9 cellular contexts compared by ENCODE assay signal in genomic region chr17:7850970-7851437, GRCh38. TPM values are rescaled to one million over a fixed set of nuclear protein-coding genes. Genes with fewer than 3 reads are reported as not detected.
DNase-seq lines count a peak whose midpoint lies in the region; ATAC-seq and TF ChIP-seq lines count a peak whose summit lies in the region.
"Had no signal": no experiment of that assay in that cellular context is flagged by ENCODE, and none has a peak within 500 bp of the region (broad histone marks: within the 10 kb centered on the region; RNA-seq: fewer than 3 reads in every experiment).

No MANE protein-coding gene starts in this region.

- H3K36me3 ChIP-seq in CD4-positive, CD25-positive, alpha-beta regulatory T cell (ENCODE audit: control insufficient read depth, insufficient read depth, low read length) = peaks cover 22% of the 10 kb centered on the region

- H3K4ac ChIP-seq in H9 (ENCODE audit: low read depth, low read length) = no peak overlapping the region

- no peak for ATAC-seq in CD4-positive, CD25-positive, alpha-beta regulatory T cell (ENCODE audit: low read depth in 2 of 2)
- peak; percentile 8 for ATAC-seq in activated T-helper 17 cell treated with anti-CD3 and anti-CD28 coated beads, Interleukin-2, amount 50 U/mL, for 72 hours (replicated peaks)
- ATAC-seq in memory B cell (ENCODE audit: low read depth) = peak; percentile 5
- no peak for ATAC-seq in HG03439 (IDR thresholded peaks at IDR 0.05; ENCODE audit: unreplicated experiment)
- no peak for ATAC-seq in GM21360 (IDR thresholded peaks at IDR 0.05; ENCODE audit: unreplicated experiment)
- no peak for ATAC-seq in HG02981 (IDR thresholded peaks at IDR 0.05; ENCODE audit: unreplicated experiment)

- no peak overlapping the region for H2BK20ac ChIP-seq in H9 (ENCODE audit: low read depth, low read length, poor library complexity, severe bottlenecking)

- no peaks in the 10 kb centered on the region for H3K27me3 Mint-ChIP-seq in CD4-positive, CD25-positive, alpha-beta regulatory T cell
- H3K27me3 Mint-ChIP-seq in H9 (ENCODE audit: low read depth) (peaks cover 18% of the 10 kb centered on the region), memory B cell (no peaks in the 10 kb centered on the region)
- no peaks in the 10 kb centered on the region for H3K27me3 Mint-ChIP-seq in activated T-helper 17 cell treated with anti-CD3 and anti-CD28 coated beads, Interleukin-2, amount 50 U/mL, for 72 hours

- TF ChIP-seq CTCF in H9 (conservative IDR thresholded peaks at IDR 0.05) = no peak

- peaks cover 0 to 27% (median 10%) of the 10 kb centered on the region in 4 donors for H3K4me1 Mint-ChIP-seq in CD4-positive, CD25-positive, alpha-beta regulatory T cell
- H3K4me1 Mint-ChIP-seq in H9 (peaks cover 16 to 31% of the 10 kb centered on the region in 2 experiments), memory B cell (peaks cover 22% of the 10 kb centered on the region)
- peaks cover 14% of the 10 kb centered on the region for H3K4me1 Mint-ChIP-seq in activated T-helper 17 cell treated with anti-CD3 and anti-CD28 coated beads, Interleukin-2, amount 50 U/mL, for 72 hours

- H2AK5ac ChIP-seq in H9 (ENCODE audit: insufficient read length, low read length) = no peak overlapping the region

- no peaks in the 10 kb centered on the region for H3K79me2 ChIP-seq in H9 (ENCODE audit: insufficient read depth, low read length)

- peak overlapping the region; percentile 78 for H3K27ac ChIP-seq in CD4-positive, CD25-positive, alpha-beta regulatory T cell (ENCODE audit: insufficient read depth, low read length, poor library complexity, severe bottlenecking)
- H3K27ac ChIP-seq in H9 (ENCODE audit: insufficient read length, low read depth, low read length) (no peak overlapping the region), caudate nucleus (ENCODE audit: low read depth, low read length) (no peak overlapping the region)

- peak overlapping the region; percentile 61 to 85 (median 78) for H3K4me3 Mint-ChIP-seq in CD4-positive, CD25-positive, alpha-beta regulatory T cell
- peak overlapping the region; percentile 72 to 84 for H3K4me3 Mint-ChIP-seq in H9
- H3K4me3 Mint-ChIP-seq in activated T-helper 17 cell treated with anti-CD3 and anti-CD28 coated beads, Interleukin-2, amount 50 U/mL, for 72 hours = peak overlapping the region; percentile 66
- peak overlapping the region; percentile 83 for H3K4me3 Mint-ChIP-seq in memory B cell

- no peak overlapping the region for H3T11ph ChIP-seq in H9 (ENCODE audit: low read length)

- no peak overlapping the region for H2BK5ac ChIP-seq in H9 (ENCODE audit: insufficient read length, low read length)

- no peak overlapping the region for H3K56ac ChIP-seq in H9 (ENCODE audit: insufficient read length, low read depth, low read length)

- no peak overlapping the region for H3K23ac ChIP-seq in H9 (ENCODE audit: insufficient read length, low read depth, low read length)

- no peaks in the 10 kb centered on the region for H4K20me1 ChIP-seq in H9 (ENCODE audit: control insufficient read depth, insufficient read depth, insufficient read length)

- no peak overlapping the region for H2BK12ac ChIP-seq in H9 (ENCODE audit: insufficient read length, low read depth, low read length)

- H2BK15ac ChIP-seq in H9 (ENCODE audit: low read depth, low read length) = no peak overlapping the region

- H3K79me1 ChIP-seq in H9 (ENCODE audit: insufficient read depth, low read depth, low read length, poor library complexity, severe bottlenecking) = no peaks in the 10 kb centered on the region

- no peak overlapping the region for H3K18ac ChIP-seq in H9 (ENCODE audit: insufficient read length, low read depth, low read length)

- H3K23me2 ChIP-seq in H9 (ENCODE audit: insufficient read length, low read depth, low read length, poor library complexity, severe bottlenecking) = peaks cover 18% of the 10 kb centered on the region

- no peaks in the 10 kb centered on the region for H3K27me3 ChIP-seq in CD4-positive, CD25-positive, alpha-beta regulatory T cell (ENCODE audit: control insufficient read depth, insufficient read depth, low read length)
- H3K27me3 ChIP-seq in H9 (ENCODE audit: insufficient read depth, low read length) = peaks cover 28% of the 10 kb centered on the region; the same call in 1 of the 2 replicates

- no peak overlapping the region for H4K5ac ChIP-seq in H9 (ENCODE audit: insufficient read length, low read depth, low read length)

- peak overlapping the region; percentile 74 for H3K4me2 ChIP-seq in H9 (ENCODE audit: insufficient read depth, insufficient read length, low read length)

- H2BK120ac ChIP-seq in H9 (ENCODE audit: low read depth, low read length, poor library complexity, severe bottlenecking) = no peak overlapping the region

- H2AFZ ChIP-seq in H9 (ENCODE audit: low read length) = no peak overlapping the region

- H3K9me3 Mint-ChIP-seq in CD4-positive, CD25-positive, alpha-beta regulatory T cell = no peaks in the 10 kb centered on the region
- 0 out of 5 replicates have a peak, but pooled peaks cover 0 to 3% of the 10 kb centered on the region in 2 experiments for H3K9me3 Mint-ChIP-seq in H9
- no peaks in the 10 kb centered on the region for H3K9me3 Mint-ChIP-seq in activated T-helper 17 cell treated with anti-CD3 and anti-CD28 coated beads, Interleukin-2, amount 50 U/mL, for 72 hours
- no peaks in the 10 kb centered on the region for H3K9me3 Mint-ChIP-seq in memory B cell

- H3K4me1 ChIP-seq in CD4-positive, CD25-positive, alpha-beta regulatory T cell (ENCODE audit: control insufficient read depth, insufficient read depth, low read length, poor library complexity, severe bottlenecking) = peaks cover 22% of the 10 kb centered on the region
- no peaks in the 10 kb centered on the region; the same call in 1 of the 2 replicates for H3K4me1 ChIP-seq in H9 (ENCODE audit: insufficient read depth, low read length)

- no peak overlapping the region for H4K8ac ChIP-seq in H9 (replicated peaks; ENCODE audit: insufficient read length, low read depth, low read length)

- no peak overlapping the region for H3K4me3 ChIP-seq in CD4-positive, CD25-positive, alpha-beta regulatory T cell (ENCODE audit: low read depth, low read length)

- DNase-seq in CD4-positive, CD25-positive, alpha-beta regulatory T cell = no peak
- no peak for DNase-seq in H9
- peak in 1 of 2 donors; percentile 34 for DNase-seq in memory B cell (ENCODE audit: low spot score in 2 of 2)
- DNase-seq in caudate nucleus (lab: John Stamatoyannopoulos, UW) = no peak
- DNase-seq: DMS79 had no signal

- no peak overlapping the region for H4K91ac ChIP-seq in H9 (ENCODE audit: insufficient read length, low read depth, low read length)

- no peaks in the 10 kb centered on the region for H3K9me3 ChIP-seq in CD4-positive, CD25-positive, alpha-beta regulatory T cell (ENCODE audit: control insufficient read depth in 2 of 2, low read length in 2 of 2)
- no peaks in the 10 kb centered on the region for H3K9me3 ChIP-seq in H9 (ENCODE audit: control insufficient read depth, low read depth, low read length)

- no peaks in the 10 kb centered on the region for H3K36me3 Mint-ChIP-seq in CD4-positive, CD25-positive, alpha-beta regulatory T cell
- H3K36me3 Mint-ChIP-seq in H9 (ENCODE audit: insufficient read depth in 1 of 3, low read depth in 3 of 3) (peaks cover 2 to 47% (median 38%) of the 10 kb centered on the region in 3 experiments; a peak in 6 of 7 replicates), memory B cell (peaks cover 11% of the 10 kb centered on the region)
- peaks cover 69% of the 10 kb centered on the region for H3K36me3 Mint-ChIP-seq in activated T-helper 17 cell treated with anti-CD3 and anti-CD28 coated beads, Interleukin-2, amount 50 U/mL, for 72 hours (ENCODE audit: low read depth)

- WGBS in H9 (ENCODE audit: extremely low coverage, insufficient read length, low lambda C conversion rate) = no CpG with 5 or more reads among the region's 13 CpGs

- H3K27ac Mint-ChIP-seq in CD4-positive, CD25-positive, alpha-beta regulatory T cell = peak overlapping the region; percentile 74 to 90 (median 79)
- H3K27ac Mint-ChIP-seq in H9 (peak overlapping the region in 1 of 3 experiments; percentile 68; a peak in 3 of 7 replicates), memory B cell (peak overlapping the region; percentile 89)
- peak overlapping the region; percentile 71 for H3K27ac Mint-ChIP-seq in activated T-helper 17 cell treated with anti-CD3 and anti-CD28 coated beads, Interleukin-2, amount 50 U/mL, for 72 hours

- H3K14ac ChIP-seq in H9 (ENCODE audit: insufficient read depth, low read length) = no peak overlapping the region

- H3K9ac ChIP-seq in H9 (ENCODE audit: extremely low read depth, insufficient read length, low read length) = no peak overlapping the region

RNA-seq across cellular contexts. Expression of gene TMEM88, which starts 3.9 kb away (rescaled TPM):
- 31.5 TPM for total RNA-seq in CD4-positive, CD25-positive, alpha-beta regulatory T cell
- not detected for polyA plus RNA-seq in CD4-positive, CD25-positive, alpha-beta regulatory T cell
- total RNA-seq in H9 (2021) = 8.9 and 11.3 TPM in 2 replicates
- total RNA-seq in activated T-helper 17 cell treated with anti-CD3 and anti-CD28 coated beads, Interleukin-2, amount 50 U/mL, for 72 hours = 1 to 10 TPM; 1.6 to 3.2 TPM

RNA-seq across cellular contexts. Expression of gene NAA38, which starts 6.4 kb away (rescaled TPM):
- 23.6 TPM for total RNA-seq in CD4-positive, CD25-positive, alpha-beta regulatory T cell
- 100 to 1,000 TPM; 128 to 192 (median 141) TPM for polyA plus RNA-seq in CD4-positive, CD25-positive, alpha-beta regulatory T cell
- total RNA-seq in H9 (2021) = 40.0 and 50.2 TPM in 2 replicates
- total RNA-seq in activated T-helper 17 cell treated with anti-CD3 and anti-CD28 coated beads, Interleukin-2, amount 50 U/mL, for 72 hours = 100 to 1,000 TPM in 1 of 2 donors, 10 to 100 TPM in 1; 61.3 to 111 TPM

RNA-seq across cellular contexts. Expression of gene CYB5D1, which starts 6.8 kb away (rescaled TPM):
- total RNA-seq in CD4-positive, CD25-positive, alpha-beta regulatory T cell = 11.8 TPM
- 1 to 10 TPM; 3.1 to 5.4 (median 4.2) TPM for polyA plus RNA-seq in CD4-positive, CD25-positive, alpha-beta regulatory T cell
- 17.1 and 18.0 TPM in 2 replicates for total RNA-seq in H9 (2021)
- 10 to 100 TPM; 14.8 to 19.4 TPM for total RNA-seq in activated T-helper 17 cell treated with anti-CD3 and anti-CD28 coated beads, Interleukin-2, amount 50 U/mL, for 72 hours

RNA-seq across cellular contexts. Expression of gene KDM6B, which starts 17.0 kb away (rescaled TPM):
- total RNA-seq in CD4-positive, CD25-positive, alpha-beta regulatory T cell = 255 TPM
- under 1 TPM; 0.30 to 0.74 (median 0.42) TPM for polyA plus RNA-seq in CD4-positive, CD25-positive, alpha-beta regulatory T cell
- total RNA-seq in H9 (2021) = 26.7 and 28.9 TPM in 2 replicates
- total RNA-seq in activated T-helper 17 cell treated with anti-CD3 and anti-CD28 coated beads, Interleukin-2, amount 50 U/mL, for 72 hours = 10 to 100 TPM; 33.7 to 93.3 TPM

RNA-seq across cellular contexts. Expression of gene CHD3, which starts 37.6 kb away (rescaled TPM):
- 273 TPM for total RNA-seq in CD4-positive, CD25-positive, alpha-beta regulatory T cell
- 1 to 10 TPM; 5.0 to 9.0 (median 7.2) TPM for polyA plus RNA-seq in CD4-positive, CD25-positive, alpha-beta regulatory T cell
- total RNA-seq in H9 (2021) = 33.2 and 35.7 TPM in 2 replicates
- total RNA-seq in activated T-helper 17 cell treated with anti-CD3 and anti-CD28 coated beads, Interleukin-2, amount 50 U/mL, for 72 hours = 100 to 1,000 TPM; 154 to 217 TPM

Comparison
In these comparisons a context has a peak if more than half of its experiments do, and no peak if none do; other contexts are left out.
1. ATAC-seq: peak in activated T-helper 17 cell treated with anti-CD3 and anti-CD28 coated beads, Interleukin-2, amount 50 U/mL, for 72 hours (single experiment) and memory B cell (single experiment); none in CD4-positive, CD25-positive, alpha-beta regulatory T cell (0 of 2), HG03439 (single experiment), GM21360 (single experiment) and HG02981 (single experiment).
2. Peak in every context shown above with its lines, with median percentiles within 50 percentile points of each other: H3K4me3 Mint-ChIP-seq.